In genomic region chr19:13835791-13836723, GRCh38 we compare ENCODE assay signal across 8 cellular contexts. TPM values are rescaled to one million over a fixed set of nuclear protein-coding genes. Genes with fewer than 3 reads are reported as not detected.
DNase-seq lines count a peak whose midpoint lies in the region; ATAC-seq and TF ChIP-seq lines count a peak whose summit lies in the region.

No MANE protein-coding gene starts in this region.

- peak overlapping the region; percentile 27 to 100 (median 100) for H3K27ac ChIP-seq in gastroesophageal sphincter

- H3K4me1 ChIP-seq in gastroesophageal sphincter: peaks cover 2 to 89% (median 56%) of the 10 kb centered on the region in 3 donors

- ATAC-seq in T-helper 17 cell (no peak), gastroesophageal sphincter (no peak), GM21447 (IDR thresholded peaks at IDR 0.05; ENCODE audit: unreplicated experiment) (no peak)

- peak overlapping the region; percentile 99 for H3K4me3 Mint-ChIP-seq in HFFc6
- H3K4me3 Mint-ChIP-seq in T-helper 17 cell: peak overlapping the region; percentile 96

- DNase-seq in HFFc6 (peak; percentile 43), T-helper 17 cell (peak in 1 of 3 donors; percentile 33), NCI-H1417 treated with DMSO at 0.1 percent for 48 hours (lab: John Stamatoyannopoulos, UW) (no peak), retina (no peak), OCI-M1 (lab: John Stamatoyannopoulos, UW) (no peak)
- DNase-seq in stimulated activated CD8-positive, alpha-beta memory T cell treated with anti-CD3 and anti-CD28 coated beads, Interleukin-4, amount 100 ng/mL, for 48 hours: peak; percentile 35

- peaks cover 94% of the 10 kb centered on the region for H3K9me3 Mint-ChIP-seq in HFFc6

- peak in 1 of 2 donors; percentile 25 for TF ChIP-seq POLR2A in gastroesophageal sphincter (IDR thresholded peaks at IDR 0.05)

- H3K9me3 ChIP-seq in T-helper 17 cell (ENCODE audit: control insufficient read depth, low read length, poor library complexity, severe bottlenecking) (no peaks in the 10 kb centered on the region), gastroesophageal sphincter (no peaks in the 10 kb centered on the region)

- H3K4me3 ChIP-seq in gastroesophageal sphincter: peak overlapping the region in 1 of 2 donors; percentile 2

- H3K27me3 Mint-ChIP-seq in HFFc6 (ENCODE audit: insufficient read depth) (peaks cover 100% of the 10 kb centered on the region), T-helper 17 cell (no peaks in the 10 kb centered on the region)

- no peaks in the 10 kb centered on the region for H3K27me3 ChIP-seq in gastroesophageal sphincter

- H3K4me1 Mint-ChIP-seq in HFFc6 (ENCODE audit: low read depth): peaks cover 73% of the 10 kb centered on the region
- H3K4me1 Mint-ChIP-seq in T-helper 17 cell: peaks cover 66% of the 10 kb centered on the region

- H3K36me3 Mint-ChIP-seq in HFFc6 (ENCODE audit: low read depth): peaks cover 71% of the 10 kb centered on the region
- peaks cover 7% of the 10 kb centered on the region for H3K36me3 Mint-ChIP-seq in T-helper 17 cell (ENCODE audit: low read depth)

- H3K36me3 ChIP-seq in gastroesophageal sphincter: peaks cover 0 to 35% of the 10 kb centered on the region in 2 donors

- TF ChIP-seq EP300 in gastroesophageal sphincter (IDR thresholded peaks at IDR 0.05): no peak

- H3K27ac Mint-ChIP-seq in HFFc6 (peak overlapping the region; percentile 100), T-helper 17 cell (peak overlapping the region; percentile 100)

- TF ChIP-seq CTCF in HFFc6 (IDR thresholded peaks at IDR 0.05) (no peak), gastroesophageal sphincter (IDR thresholded peaks at IDR 0.05) (no peak)

- WGBS in gastroesophageal sphincter (ENCODE audit: low coverage in 1 of 2), 2 donors: 17 to 42% methylated on average over 2 to 3 of the region's 21 CpGs

RNA-seq across cellular contexts. Expression of gene ZSWIM4, which starts 40.8 kb away (rescaled TPM):
- 1 to 10 TPM; 5.0 to 6.0 (median 5.2) TPM for total RNA-seq in HFFc6 (2021; fragmentation: NEBNext Ultra II Directional; extraction: Animal tissue kit (Norgen Biotek cat#: 25700))
- total RNA-seq in T-helper 17 cell (1 to 10 TPM; 4.2 to 5.3 TPM), gastroesophageal sphincter (1 to 10 TPM; 3.9 to 9.2 (median 4.2) TPM)

RNA-seq across cellular contexts. Expression of gene NANOS3, which starts 40.9 kb away (rescaled TPM):
- 1 to 10 TPM in 5 of 6 experiments, under 1 TPM in 1; 0.91 to 1.7 (median 1.4) TPM for total RNA-seq in HFFc6 (2021; fragmentation: NEBNext Ultra II Directional; extraction: Animal tissue kit (Norgen Biotek cat#: 25700))
- total RNA-seq in T-helper 17 cell (1 to 10 TPM in 1 of 2 donors, under 1 TPM in 1; 0.60 to 2.6 TPM), gastroesophageal sphincter (1 to 10 TPM in 2 of 4 donors, not detected in 2; 1.1 to 5.0 TPM)

Comparison
In these comparisons a context has a peak if more than half of its experiments do, and no peak if none do; other contexts are left out.
1. DNase-seq: peak in HFFc6 (single experiment) and stimulated activated CD8-positive, alpha-beta memory T cell treated with anti-CD3 and anti-CD28 coated beads, Interleukin-4, amount 100 ng/mL, for 48 hours (single experiment); none in NCI-H1417 treated with DMSO at 0.1 percent for 48 hours (single experiment), retina (single experiment) and OCI-M1 (single experiment).